ENCODE assay signal across 1 cellular context in genomic region chr18:13137939-13138821, GRCh38.
TF ChIP-seq lines count a peak whose summit lies in the region.

No MANE protein-coding gene starts in this region.

TF ChIP-seq in HepG2, 621 proteins besides CTCF, POLR2A, EP300 and RAD21 (continued from another document and continues in another):
- no peak for TF ChIP-seq ZSCAN5A (CRISPR knock-in tag; IDR thresholded peaks at IDR 0.05; ENCODE audit: borderline replicate concordance)
- TF ChIP-seq ZNF160 (CRISPR knock-in tag; IDR thresholded peaks at IDR 0.05) = peak; percentile 7; the same call in 1 of the 2 replicates
- no peak for TF ChIP-seq SNAPC5 (CRISPR knock-in tag; IDR thresholded peaks at IDR 0.05; ENCODE audit: borderline replicate concordance)
- TF ChIP-seq ATM (IDR thresholded peaks at IDR 0.05; ENCODE audit: borderline replicate concordance) = peak; percentile 94; the same call in 1 of the 2 replicates
- no peak; the same call in 1 of the 2 replicates for TF ChIP-seq SPEN (CRISPR knock-in tag; IDR thresholded peaks at IDR 0.05; ENCODE audit: low read depth)
- no peak for TF ChIP-seq ZNF142 (CRISPR knock-in tag; IDR thresholded peaks at IDR 0.05)
- no peak for TF ChIP-seq SALL2 (CRISPR knock-in tag; IDR thresholded peaks at IDR 0.05)
- peak; percentile 53; the same call in 1 of the 2 replicates for TF ChIP-seq ZNF788 (CRISPR knock-in tag; IDR thresholded peaks at IDR 0.05; ENCODE audit: borderline replicate concordance)
- peak; percentile 71 for TF ChIP-seq ZNF558 (CRISPR knock-in tag; IDR thresholded peaks at IDR 0.05; ENCODE audit: borderline replicate concordance)
- TF ChIP-seq KLF9 (CRISPR knock-in tag; IDR thresholded peaks at IDR 0.05; ENCODE audit: low read depth) = no peak
- TF ChIP-seq ZNF121 (CRISPR knock-in tag; IDR thresholded peaks at IDR 0.05) = no peak
- peak; percentile 81 for TF ChIP-seq POLR2G (IDR thresholded peaks at IDR 0.05; ENCODE audit: low read depth, low read length)
- TF ChIP-seq MIER2 (CRISPR knock-in tag; IDR thresholded peaks at IDR 0.05) = no peak
- TF ChIP-seq CREM (IDR thresholded peaks at IDR 0.05) = peak; percentile 26; the same call in 1 of the 2 replicates
- no peak for TF ChIP-seq CREM (CRISPR knock-in tag; IDR thresholded peaks at IDR 0.05)
- TF ChIP-seq MXD3 (CRISPR knock-in tag; IDR thresholded peaks at IDR 0.05) = no peak; the same call in 1 of the 2 replicates
- 0 out of 2 replicates have a peak, but pooled peaks have one; percentile 10 for TF ChIP-seq HINFP (CRISPR knock-in tag; IDR thresholded peaks at IDR 0.05; ENCODE audit: low read depth)
- no peak for TF ChIP-seq MAF1 (CRISPR knock-in tag; IDR thresholded peaks at IDR 0.05; ENCODE audit: borderline replicate concordance)
- TF ChIP-seq ZNF30 (CRISPR knock-in tag; IDR thresholded peaks at IDR 0.05) = no peak
- TF ChIP-seq MAX (IDR thresholded peaks at IDR 0.05) = peak; percentile 42
- no peak for TF ChIP-seq HNRNPK (IDR thresholded peaks at IDR 0.05; ENCODE audit: low read depth, low read length, poor library complexity, severe bottlenecking)
- TF ChIP-seq TCF12 (IDR thresholded peaks at IDR 0.05) = no peak
- no peak for TF ChIP-seq TCF12 (CRISPR knock-in tag; IDR thresholded peaks at IDR 0.05)
- no peak for TF ChIP-seq SMARCC2 (IDR thresholded peaks at IDR 0.05)
- no peak for TF ChIP-seq ZNF260 (CRISPR knock-in tag; IDR thresholded peaks at IDR 0.05; ENCODE audit: borderline replicate concordance, low read depth)
- no peak for TF ChIP-seq ZFP62 (CRISPR knock-in tag; IDR thresholded peaks at IDR 0.05)
- no peak for TF ChIP-seq HMG20A (CRISPR knock-in tag; IDR thresholded peaks at IDR 0.05; ENCODE audit: borderline replicate concordance)
- TF ChIP-seq ZXDC (CRISPR knock-in tag; IDR thresholded peaks at IDR 0.05) = no peak
- TF ChIP-seq MED1 (CRISPR knock-in tag; IDR thresholded peaks at IDR 0.05) = 0 out of 2 replicates have a peak, but pooled peaks have one; percentile 38
- no peak for TF ChIP-seq ZNF383 (CRISPR knock-in tag; IDR thresholded peaks at IDR 0.05; ENCODE audit: borderline replicate concordance)
- TF ChIP-seq FIP1L1 (IDR thresholded peaks at IDR 0.05; ENCODE audit: borderline replicate concordance, insufficient read depth, low read depth, low read length) = no peak
- TF ChIP-seq ZNF563 (CRISPR knock-in tag; IDR thresholded peaks at IDR 0.05) = no peak
- TF ChIP-seq PCBP2 (optimal IDR thresholded peaks at IDR 0.05; ENCODE audit: low read depth, low read length, poor library complexity, severe bottlenecking) = no peak
- no peak for TF ChIP-seq KLF16 (CRISPR knock-in tag; IDR thresholded peaks at IDR 0.05)
- TF ChIP-seq MTERF4 (CRISPR knock-in tag; IDR thresholded peaks at IDR 0.05) = no peak
- TF ChIP-seq ZMYM2 (CRISPR knock-in tag; IDR thresholded peaks at IDR 0.05) = no peak
- peak; percentile 73; the same call in 1 of the 2 replicates for TF ChIP-seq SMAD1 (CRISPR knock-in tag; IDR thresholded peaks at IDR 0.05; ENCODE audit: borderline replicate concordance, low read depth)
- no peak for TF ChIP-seq ZNF282 (IDR thresholded peaks at IDR 0.05; ENCODE audit: partially characterized antibody)
- TF ChIP-seq HDAC2 (CRISPR knock-in tag; IDR thresholded peaks at IDR 0.05) = peak; percentile 54; the same call in 1 of the 2 replicates
- no peak for TF ChIP-seq ZNF652 (CRISPR knock-in tag; IDR thresholded peaks at IDR 0.05; ENCODE audit: borderline replicate concordance, low read depth)
- 0 out of 2 replicates have a peak, but pooled peaks have one; percentile 8 for TF ChIP-seq ERF (CRISPR knock-in tag; IDR thresholded peaks at IDR 0.05)
- no peak for TF ChIP-seq NFE2L1 (CRISPR knock-in tag; IDR thresholded peaks at IDR 0.05; ENCODE audit: borderline replicate concordance)
- TF ChIP-seq ZNF230 (CRISPR knock-in tag; IDR thresholded peaks at IDR 0.05) = no peak
- TF ChIP-seq ZFP90 (CRISPR knock-in tag; IDR thresholded peaks at IDR 0.05; ENCODE audit: borderline replicate concordance) = no peak
- TF ChIP-seq LRRFIP1 (CRISPR knock-in tag; conservative IDR thresholded peaks at IDR 0.05) = no peak
- peak; percentile 75 for TF ChIP-seq SAP130 (CRISPR knock-in tag; IDR thresholded peaks at IDR 0.05; ENCODE audit: low read depth)
- peak; percentile 11; the same call in 1 of the 2 replicates for TF ChIP-seq MYC (CRISPR knock-in tag; IDR thresholded peaks at IDR 0.05; ENCODE audit: borderline replicate concordance)
- no peak for TF ChIP-seq MATR3 (CRISPR knock-in tag; IDR thresholded peaks at IDR 0.05)
- TF ChIP-seq ZNF709 (CRISPR knock-in tag; IDR thresholded peaks at IDR 0.05) = peak; percentile 17
- 0 out of 2 replicates have a peak, but pooled peaks have one; percentile 18 for TF ChIP-seq ETV6 (CRISPR knock-in tag; conservative IDR thresholded peaks at IDR 0.05)
- TF ChIP-seq ZNF619 (CRISPR knock-in tag; IDR thresholded peaks at IDR 0.05) = no peak
- TF ChIP-seq ESRRA (CRISPR knock-in tag; IDR thresholded peaks at IDR 0.05; ENCODE audit: low read depth) = no peak
- TF ChIP-seq CAMTA2 (CRISPR knock-in tag; IDR thresholded peaks at IDR 0.05; ENCODE audit: borderline replicate concordance) = no peak
- TF ChIP-seq ZNF382 (CRISPR knock-in tag; IDR thresholded peaks at IDR 0.05; ENCODE audit: borderline replicate concordance) = no peak
- 0 out of 2 replicates have a peak, but pooled peaks have one; percentile 24 for TF ChIP-seq ZNF124 (CRISPR knock-in tag; IDR thresholded peaks at IDR 0.05)
- TF ChIP-seq SP4 (CRISPR knock-in tag; IDR thresholded peaks at IDR 0.05) = no peak
- TF ChIP-seq NR3C1 (CRISPR knock-in tag; IDR thresholded peaks at IDR 0.05) = no peak
